In genomic region chr1:83882906-83883305, GRCh38 we compare ENCODE assay signal across 9 cellular contexts.
A peak's percentile ranks its signal among the peaks of the same experiment; 100 is the strongest.
DNase-seq lines count a peak whose midpoint lies in the region; ATAC-seq and TF ChIP-seq lines count a peak whose summit lies in the region.
"Had no signal": no experiment of that assay in that cellular context is flagged by ENCODE, and none has a peak within 500 bp of the region (broad histone marks: within the 10 kb centered on the region; RNA-seq: fewer than 3 reads in every experiment).

No MANE protein-coding gene starts in this region.

- no peaks in the 10 kb centered on the region for H3K27me3 ChIP-seq in H7 (ENCODE audit: control insufficient read depth, insufficient read depth, low read length)

- H3K4me3 ChIP-seq in H7 (ENCODE audit: insufficient read depth, low read depth, low read length) (no peak overlapping the region), fibroblast of pulmonary artery (replicated peaks; ENCODE audit: low read depth, low read length) (no peak overlapping the region)

- no peaks in the 10 kb centered on the region for H3K36me3 ChIP-seq in H7 (replicated peaks; ENCODE audit: control insufficient read depth, insufficient read depth, low read length)

- no peaks in the 10 kb centered on the region for H3K9me3 Mint-ChIP-seq in endothelial cell (ENCODE audit: unreplicated experiment)
- peaks cover 0 to under 1% (median 0%) of the 10 kb centered on the region in 9 donors for H3K9me3 Mint-ChIP-seq in naive thymus-derived CD8-positive, alpha-beta T cell
- H3K9me3 Mint-ChIP-seq: activated B cell treated with CpG ODN at 0.5 μM for 24 hours had no signal

- ATAC-seq in HG03045 (IDR thresholded peaks at IDR 0.05; ENCODE audit: unreplicated experiment) (no peak), HG03196 (IDR thresholded peaks at IDR 0.05; ENCODE audit: unreplicated experiment) (no peak)
- ATAC-seq in naive thymus-derived CD8-positive, alpha-beta T cell: no peak

- DNase-seq in ACHN (peak; percentile 3), H7 (peak; percentile 6), NCI-H748 treated with DMSO at 0.1 percent for 48 hours (lab: John Stamatoyannopoulos, UW) (peak; percentile 67), fibroblast of pulmonary artery (ENCODE audit: low read depth) (peak; percentile 72), endothelial cell (ENCODE audit: low spot score) (no peak)
- DNase-seq in naive thymus-derived CD8-positive, alpha-beta T cell: no peak
- DNase-seq: activated B cell treated with CpG ODN at 0.5 μM for 24 hours had no signal

- H3K4me3 Mint-ChIP-seq in endothelial cell (ENCODE audit: unreplicated experiment): no peak overlapping the region
- H3K4me3 Mint-ChIP-seq in naive thymus-derived CD8-positive, alpha-beta T cell: no peak overlapping the region
- H3K4me3 Mint-ChIP-seq: activated B cell treated with CpG ODN at 0.5 μM for 24 hours had no signal

- no peaks in the 10 kb centered on the region for H3K27me3 Mint-ChIP-seq in endothelial cell (ENCODE audit: unreplicated experiment)
- H3K27me3 Mint-ChIP-seq in naive thymus-derived CD8-positive, alpha-beta T cell: peaks cover under 1 to 7% (median 3%) of the 10 kb centered on the region in 5 donors
- H3K27me3 Mint-ChIP-seq: activated B cell treated with CpG ODN at 0.5 μM for 24 hours had no signal

- POLR2A ChIA-PET in naive thymus-derived CD8-positive, alpha-beta T cell (lab: Charles Lee): no interaction called here

- no peak overlapping the region for H3K27ac Mint-ChIP-seq in endothelial cell (ENCODE audit: unreplicated experiment)
- no peak overlapping the region for H3K27ac Mint-ChIP-seq in naive thymus-derived CD8-positive, alpha-beta T cell
- H3K27ac Mint-ChIP-seq: activated B cell treated with CpG ODN at 0.5 μM for 24 hours had no signal

- peaks cover 4% of the 10 kb centered on the region for H3K4me1 Mint-ChIP-seq in endothelial cell (ENCODE audit: unreplicated experiment)
- H3K4me1 Mint-ChIP-seq in naive thymus-derived CD8-positive, alpha-beta T cell: no peaks in the 10 kb centered on the region
- H3K4me1 Mint-ChIP-seq: activated B cell treated with CpG ODN at 0.5 μM for 24 hours had no signal

- H3K36me3 Mint-ChIP-seq in endothelial cell (ENCODE audit: low read depth, unreplicated experiment): no peaks in the 10 kb centered on the region
- peaks cover 0 to 6% (median 0%) of the 10 kb centered on the region in 3 donors for H3K36me3 Mint-ChIP-seq in naive thymus-derived CD8-positive, alpha-beta T cell

- in situ Hi-C loops in ACHN (cut with HindIII; ENCODE audit: low pct_ligation_motif_present, low pct_unique_long_range_greater_than_20kb, low sequenced_read_pairs): no loop called here

- TF ChIP-seq CTCF in fibroblast of pulmonary artery (IDR thresholded peaks at IDR 0.05; ENCODE audit: low read length, missing control alignments): peak; percentile 40
- TF ChIP-seq CTCF in endothelial cell (IDR thresholded peaks at IDR 0.05; ENCODE audit: unreplicated experiment): no peak

Comparison
In these comparisons a context has a peak if more than half of its experiments do, and no peak if none do; other contexts are left out.
1. DNase-seq: peak in ACHN (single experiment), H7 (single experiment), NCI-H748 treated with DMSO at 0.1 percent for 48 hours (single experiment) and fibroblast of pulmonary artery (single experiment); none in endothelial cell (single experiment) and naive thymus-derived CD8-positive, alpha-beta T cell (0 of 10).